17 cellular contexts compared by ENCODE assay signal in the genomic region with DNA sequence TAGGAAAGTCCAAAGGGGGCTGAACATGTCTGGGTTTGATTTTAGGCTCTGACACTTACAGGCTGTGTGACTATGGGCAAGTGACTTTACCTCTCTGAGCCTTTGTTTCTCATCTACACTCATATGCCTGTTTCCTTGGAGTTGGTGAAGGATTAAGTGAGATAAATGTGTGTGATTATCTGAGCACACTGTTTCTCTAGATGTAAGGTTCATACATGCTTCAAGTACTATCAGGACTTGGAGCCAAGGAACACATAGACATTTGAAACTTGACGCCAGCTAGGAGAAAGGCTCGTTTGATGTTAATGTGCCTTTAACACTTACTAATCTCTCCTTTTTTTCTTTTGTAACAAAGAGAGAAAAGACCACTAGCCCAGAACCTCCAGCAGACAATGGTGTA. TPM values are rescaled to one million over a fixed set of nuclear protein-coding genes. Genes with fewer than 3 reads are reported as not detected.
DNase-seq lines count a peak whose midpoint lies in the region; ATAC-seq, FAIRE-seq and TF ChIP-seq lines count a peak whose summit lies in the region.
"Had no signal": no experiment of that assay in that cellular context is flagged by ENCODE, and none has a peak within 500 bp of the region (broad histone marks: within the 10 kb centered on the region; RNA-seq: fewer than 3 reads in every experiment).

No MANE protein-coding gene starts in this region.

- no peak overlapping the region for H4K8ac ChIP-seq in H1 (ENCODE audit: extremely low read depth, insufficient read depth, low read length)

- H3K9me3 ChIP-seq in A549 (no peaks in the 10 kb centered on the region), OCI-LY7 (ENCODE audit: low read length) (no peaks in the 10 kb centered on the region), H1 (ENCODE audit: insufficient read depth in 2 of 2, low read depth in 1 of 2, low read length in 1 of 2) (no peaks in the 10 kb centered on the region), left lung (no peaks in the 10 kb centered on the region)
- H3K9me3 ChIP-seq in BLaER1 treated with 17β-estradiol and CSF1 and Interleukin-3, amounts not matched to agents 10 nM and 100 nM (replicated peaks in 1 of 11): no peaks in the 10 kb centered on the region

- no peak overlapping the region; a peak in 1 of 22 replicates for H3K9ac ChIP-seq in BLaER1 treated with 17β-estradiol and CSF1 and Interleukin-3, amounts not matched to agents 10 nM and 100 nM
- H3K9ac ChIP-seq in H1 (replicated peaks in 1 of 4; ENCODE audit: extremely low read depth in 1 of 4, low read depth in 3 of 4, low read length in 3 of 4): no peak overlapping the region

- no peak for TF ChIP-seq CTCF in A549 (IDR thresholded peaks at IDR 0.05)
- no peak for TF ChIP-seq CTCF in OCI-LY7 (conservative IDR thresholded peaks at IDR 0.05; ENCODE audit: low read length)
- no peak for TF ChIP-seq CTCF in H1 (IDR thresholded peaks at IDR 0.05; ENCODE audit: control extremely low read depth in 1 of 3, insufficient read depth in 1 of 3, low read depth in 1 of 3, low read length in 3 of 3)
- TF ChIP-seq CTCF in left lung (IDR thresholded peaks at IDR 0.05): no peak

- no peaks in the 10 kb centered on the region; the same call in 1 of the 2 replicates for H3K79me1 ChIP-seq in H1 (ENCODE audit: low read depth, low read length)

- H2AFZ ChIP-seq in OCI-LY7 (ENCODE audit: low read length): no peak overlapping the region
- H2AFZ ChIP-seq in H1 (ENCODE audit: low read length): no peak overlapping the region

- H3K27me3 ChIP-seq in BLaER1 treated with 17β-estradiol and CSF1 and Interleukin-3, amounts not matched to agents 10 nM and 100 nM: no peaks in the 10 kb centered on the region
- peaks cover 5 to 18% (median 14%) of the 10 kb centered on the region in 4 experiments for H3K27me3 ChIP-seq in H1 (replicated peaks in 1 of 4; ENCODE audit: control insufficient read depth in 3 of 4, extremely low read depth in 1 of 4, insufficient read depth in 3 of 4, low read length in 3 of 4)
- H3K27me3 ChIP-seq in left lung: no peaks in the 10 kb centered on the region

- no peaks in the 10 kb centered on the region for H3K36me3 Mint-ChIP-seq in immature natural killer cell
- H3K36me3 Mint-ChIP-seq: CD14-positive monocyte had no signal

- no peak overlapping the region for H3K4ac ChIP-seq in H1 (replicated peaks; ENCODE audit: insufficient read length, low read depth, low read length)

- no peaks in the 10 kb centered on the region for H3K9me3 Mint-ChIP-seq in immature natural killer cell
- H3K9me3 Mint-ChIP-seq: CD14-positive monocyte, H9 had no signal

- FAIRE-seq in A549 (lab: Jason Lieb, UNC) (no peak), H1 (lab: Jason Lieb, UNC) (no peak)

- H3K4me1 ChIP-seq in A549 (no peaks in the 10 kb centered on the region; the same call in 2 of the 3 replicates), OCI-LY7 (ENCODE audit: insufficient read depth, low read length, poor library complexity, severe bottlenecking) (peaks cover 19% of the 10 kb centered on the region), H1 (replicated peaks in 1 of 4; ENCODE audit: control insufficient read depth in 3 of 4, insufficient read depth in 4 of 4, low read length in 3 of 4) (peaks cover 7 to 17% (median 10%) of the 10 kb centered on the region in 4 experiments), left lung (no peaks in the 10 kb centered on the region)
- peaks cover 40 to 83% (median 69%) of the 10 kb centered on the region in 10 experiments for H3K4me1 ChIP-seq in BLaER1 treated with 17β-estradiol and CSF1 and Interleukin-3, amounts not matched to agents 10 nM and 100 nM

- H3K79me2 ChIP-seq in OCI-LY7 (ENCODE audit: insufficient read depth, low read depth, low read length): no peaks in the 10 kb centered on the region
- H3K79me2 ChIP-seq in H1 (ENCODE audit: control insufficient read depth in 1 of 2, insufficient read depth in 2 of 2, low read length in 2 of 2): no peaks in the 10 kb centered on the region

- H2BK12ac ChIP-seq in H1 (ENCODE audit: low read depth, low read length): peak overlapping the region; percentile 22; the same call in 1 of the 2 replicates

- peak overlapping the region; percentile 66; the same call in 1 of the 2 replicates for H3K18ac ChIP-seq in H1 (ENCODE audit: extremely low read depth, low read length)

- H2BK5ac ChIP-seq in H1 (ENCODE audit: low read depth, low read length): peak overlapping the region; percentile 28; the same call in 1 of the 2 replicates

- H3K56ac ChIP-seq in H1 (replicated peaks; ENCODE audit: insufficient read length, low read depth, low read length): no peak overlapping the region

- TSS peak; percentile 60 for BruUV-seq in OCI-LY7 (replicated peaks; lab: Mats Ljungman, UMichigan)

- no peak overlapping the region for H3K14ac ChIP-seq in H1 (ENCODE audit: insufficient read length)

- intact Hi-C loops in OCI-LY7 (cut with micrococcal nuclease; ENCODE audit: unreplicated experiment): no loop called here
- intact Hi-C loops in left lung (cut with DNase I): no loop called here

- H3K4me3 Mint-ChIP-seq in immature natural killer cell: no peak overlapping the region
- H3K4me3 Mint-ChIP-seq: CD14-positive monocyte, H9 had no signal

- TF ChIP-seq EP300 in A549 (IDR thresholded peaks at IDR 0.05): no peak
- TF ChIP-seq EP300 in H1 (IDR thresholded peaks at IDR 0.05; ENCODE audit: borderline replicate concordance in 1 of 2, low read depth in 2 of 2, low read length in 2 of 2): no peak

- TF ChIP-seq POLR2A in A549 (IDR thresholded peaks at IDR 0.05; ENCODE audit: low read length) (no peak), H1 (IDR thresholded peaks at IDR 0.05; ENCODE audit: control extremely low read depth in 1 of 2, low read depth in 2 of 2, low read length in 2 of 2) (no peak)

- peaks cover 2 to 9% (median 3%) of the 10 kb centered on the region in 3 donors for H3K27me3 Mint-ChIP-seq in immature natural killer cell (ENCODE audit: low read depth in 3 of 3)

- H3K23me2 ChIP-seq in H1 (ENCODE audit: low read depth, low read length): peaks cover 5% of the 10 kb centered on the region; the same call in 1 of the 2 replicates

- WGBS in A549 (ENCODE audit: missing lambda C conversion rate): 53% methylated on average over 2 of the region's 2 CpGs
- WGBS in H1 (ENCODE audit: extremely low coverage in 1 of 2, insufficient coverage in 1 of 2, insufficient read length in 1 of 2, insufficient replicate concordance in 2 of 2, low coverage in 1 of 2, low lambda C conversion rate in 2 of 2, missing lambda C conversion rate in 1 of 2), 2 experiments: 40% methylated on average over 2 of the region's 2 CpGs; no CpG with 5 or more reads in 1 of the 2 experiments

- H3K9me2 ChIP-seq in OCI-LY7 (ENCODE audit: insufficient read depth, low read length): no peaks in the 10 kb centered on the region

- H3K4me1 Mint-ChIP-seq in immature natural killer cell: peaks cover 44% of the 10 kb centered on the region in 2 donors

- POLR2A ChIA-PET in A549 (lab: Yijun Ruan, JAX) (interaction anchor here (0.6 kb wide), 1 partner anchor 26 kb away, joined by 3 read pairs; no protein-coding TSS in a partner anchor), OCI-LY7 (lab: Charles Lee) (interaction anchor here (0.8 to 1.2 kb wide), 2 partner anchors 16 to 17 kb away, joined by 3 read pairs; no protein-coding TSS in a partner anchor), H1 (lab: Charles Lee; ENCODE audit: partially characterized antibody) (interaction anchor here (0.9 to 1.7 kb wide), 3 partner anchors 8 to 31 kb away, joined by 3 to 4 read pairs (median 3); no protein-coding TSS in a partner anchor)

- no peak overlapping the region for H2BK120ac ChIP-seq in H1 (replicated peaks; ENCODE audit: low read depth, low read length)

- H3K23ac ChIP-seq in H1 (ENCODE audit: insufficient read length): no peak overlapping the region

- H4K91ac ChIP-seq in H1 (replicated peaks; ENCODE audit: insufficient read length, low read length): peak overlapping the region; percentile 2

- peak overlapping the region; percentile 74 for H2BK20ac ChIP-seq in H1 (ENCODE audit: low read length)

- H3K36me3 ChIP-seq in BLaER1 treated with 17β-estradiol and CSF1 and Interleukin-3, amounts not matched to agents 10 nM and 100 nM: no peaks in the 10 kb centered on the region
- no peaks in the 10 kb centered on the region for H3K36me3 ChIP-seq in OCI-LY7 (ENCODE audit: insufficient read depth, low read length)
- H3K36me3 ChIP-seq in H1 (ENCODE audit: control insufficient read depth in 2 of 4, insufficient read depth in 4 of 4, low read length in 3 of 4): no peaks in the 10 kb centered on the region
- no peaks in the 10 kb centered on the region for H3K36me3 ChIP-seq in left lung

- no peak overlapping the region for H2BK15ac ChIP-seq in H1 (ENCODE audit: low read length)

- no peak overlapping the region for H3K27ac ChIP-seq in A549
- peak overlapping the region in 8 of 11 experiments; percentile 10 to 92 (median 78); a peak in 11 of 22 replicates for H3K27ac ChIP-seq in BLaER1 treated with 17β-estradiol and CSF1 and Interleukin-3, amounts not matched to agents 10 nM and 100 nM
- H3K27ac ChIP-seq in OCI-LY7 (ENCODE audit: low read depth, low read length, poor library complexity, severe bottlenecking): no peak overlapping the region
- no peak overlapping the region for H3K27ac ChIP-seq in H1 (ENCODE audit: low read depth, low read length)
- no peak overlapping the region for H3K27ac ChIP-seq in left lung

- no peak overlapping the region for H4K5ac ChIP-seq in H1 (ENCODE audit: insufficient read length, low read depth, low read length)

- no peak for DNase-seq in A549 (ENCODE audit: low read depth in 1 of 2, low spot score in 1 of 2)
- DNase-seq in OCI-LY7 (ENCODE audit: low spot score): no peak
- no peak for DNase-seq in H1 (ENCODE audit: low read depth in 1 of 2, low spot score in 2 of 2)
- no peak for DNase-seq in immature natural killer cell
- no peak for DNase-seq in left lung
- DNase-seq in HK-2 (ENCODE audit: unreplicated experiment): no peak
- DNase-seq: ACHN, DMS79 treated with DMSO at 0.1 percent for 48 hours, H9, NCI-H1417, NCI-H2029, NCI-H510A treated with DMSO at 0.1 percent for 48 hours, NCI-H774 had no signal

- H3K4me2 ChIP-seq in A549: no peak overlapping the region
- peak overlapping the region in 5 of 11 experiments; percentile 5 to 79 (median 28); a peak in 5 of 22 replicates for H3K4me2 ChIP-seq in BLaER1 treated with 17β-estradiol and CSF1 and Interleukin-3, amounts not matched to agents 10 nM and 100 nM
- no peak overlapping the region for H3K4me2 ChIP-seq in OCI-LY7 (ENCODE audit: low read length)
- peak overlapping the region; percentile 24 to 40; a peak in 3 of 4 replicates for H3K4me2 ChIP-seq in H1 (ENCODE audit: insufficient read depth in 1 of 2, low read depth in 2 of 2, low read length in 2 of 2)

- peak overlapping the region; percentile 57 for H2AK5ac ChIP-seq in H1 (ENCODE audit: low read depth, low read length)

- H3K4me3 ChIP-seq in A549: no peak overlapping the region
- no peak overlapping the region for H3K4me3 ChIP-seq in BLaER1 treated with 17β-estradiol and CSF1 and Interleukin-3, amounts not matched to agents 10 nM and 100 nM
- H3K4me3 ChIP-seq in OCI-LY7 (ENCODE audit: low read depth, low read length, poor library complexity, severe bottlenecking): no peak overlapping the region
- H3K4me3 ChIP-seq in H1 (ENCODE audit: extremely low read depth in 1 of 4, insufficient read depth in 2 of 4, low read depth in 3 of 4, low read length in 4 of 4): no peak overlapping the region; a peak in 1 of 8 replicates
- no peak overlapping the region for H3K4me3 ChIP-seq in left lung

- peak overlapping the region in 2 of 6 donors; percentile 12 to 20 for H3K27ac Mint-ChIP-seq in immature natural killer cell
- H3K27ac Mint-ChIP-seq: CD14-positive monocyte had no signal

- CTCF ChIA-PET in A549 (lab: Yijun Ruan, JAX): no interaction called here
- CTCF ChIA-PET in OCI-LY7 (lab: Charles Lee; ENCODE audit: unreplicated experiment): no interaction called here
- CTCF ChIA-PET in H1 (lab: Charles Lee; ENCODE audit: partially characterized antibody): interaction anchor here (1.0 kb wide), 1 partner anchor 25 kb away, joined by 5 read pairs; no protein-coding TSS in a partner anchor

- TF ChIP-seq RAD21 in A549 (conservative IDR thresholded peaks at IDR 0.05 in 1 of 2, IDR thresholded peaks at IDR 0.05 in 1 of 2) (no peak), H1 (IDR thresholded peaks at IDR 0.05 in 1 of 2, conservative IDR thresholded peaks at IDR 0.05 in 1 of 2; ENCODE audit: low read depth in 2 of 2, low read length in 2 of 2) (no peak)

- no peaks in the 10 kb centered on the region for H4K20me1 ChIP-seq in BLaER1 treated with 17β-estradiol and CSF1 and Interleukin-3, amounts not matched to agents 10 nM and 100 nM
- H4K20me1 ChIP-seq in OCI-LY7 (ENCODE audit: insufficient read depth, low read length) (no peaks in the 10 kb centered on the region), H1 (replicated peaks in 1 of 2; ENCODE audit: control insufficient read depth in 1 of 2, insufficient read depth in 2 of 2, low read length in 2 of 2) (no peaks in the 10 kb centered on the region)

- ATAC-seq in A549: no peak
- no peak for ATAC-seq in left lung

RNA-seq across cellular contexts. Expression of a gene that starts 9.7 kb away (rescaled TPM):
- not detected in 2 replicates for polyA plus RNA-seq in A549 (2011; rRNA removed)
- polyA plus RNA-seq in A549 (2012; cell fraction: cytosol; rRNA removed): not detected in 2 replicates
- polyA plus RNA-seq in A549 (2012; cell fraction: nucleus; rRNA removed): not detected in 2 replicates
- polyA plus RNA-seq in A549 (2017; fragmentation: RNase III; extraction: RNeasy Plus Mini Kit Qiagen cat#74134 plus additional on column Dnase treatment): not detected in 3 replicates
- polyA minus RNA-seq in A549 (2011; rRNA and poly(A)+ RNA removed): not detected in 2 replicates
- total RNA-seq in OCI-LY7 (2014; rRNA removed; shearing (Covaris generic)): 0.21 and 0.35 TPM in 2 replicates
- total RNA-seq in OCI-LY7 (2022): 0.61 TPM in 1 of 2 replicates, not detected in the other
- total RNA-seq in H1 (2021; fragmentation: NEBNext Ultra II Directional; extraction: Animal tissue kit (Norgen Biotek cat#: 25700)): 1.7 and 4.2 TPM in 2 replicates
- 6.0 and 7.2 TPM in 2 replicates for polyA plus RNA-seq in H1 (2011; rRNA removed)
- polyA plus RNA-seq in H1 (2011; cell fraction: cytosol; rRNA removed): 7.5 TPM
- 5.0 TPM for polyA plus RNA-seq in H1 (2011; cell fraction: nucleus; rRNA removed)
- 2.7 to 5.7 TPM (median 5.2 TPM) in 4 replicates for polyA plus RNA-seq in H1 (2012, experiment 1 of 2)
- polyA plus RNA-seq in H1 (2012, experiment 2 of 2): 3.9 TPM
- 7.7 TPM for polyA plus RNA-seq in H1 (2013, experiment 1 of 2)
- polyA plus RNA-seq in H1 (2013, experiment 2 of 2): 7.4 TPM
- 1.7 and 4.1 TPM in 2 replicates for polyA minus RNA-seq in H1 (2011; rRNA and poly(A)+ RNA removed)
- 2.9 TPM for polyA minus RNA-seq in H1 (2011; cell fraction: cytosol; rRNA and poly(A)+ RNA removed)
- 1.3 TPM for polyA minus RNA-seq in H1 (2011; cell fraction: nucleus; rRNA and poly(A)+ RNA removed)
- not detected for polyA plus RNA-seq in immature natural killer cell
- total RNA-seq in left lung: 1 to 10 TPM; 1.0 to 1.3 TPM
- total RNA-seq: M059J; T-helper 1 cell treated with Interleukin-12 subunit alpha and Interleukin-12 subunit beta and Interleukin-4 antibody, amounts not matched to agents 30 ng/mL and 1 ng/mL, for 36 hours had no signal

RNA-seq across cellular contexts. Expression of a gene that starts 13.6 kb away (rescaled TPM):
- polyA plus RNA-seq in A549 (2011; rRNA removed) (not detected in 2 replicates), A549 (2017; fragmentation: RNase III; extraction: RNeasy Plus Mini Kit Qiagen cat#74134 plus additional on column Dnase treatment) (not detected in 3 replicates), H1 (2011; rRNA removed) (2.2 and 3.1 TPM in 2 replicates), immature natural killer cell (under 1 TPM in 2 of 3 donors, not detected in 1; 0.46 to 0.95 TPM)
- polyA plus RNA-seq in A549 (2012; cell fraction: cytosol; rRNA removed): not detected in 2 replicates
- not detected in 2 replicates for polyA plus RNA-seq in A549 (2012; cell fraction: nucleus; rRNA removed)
- not detected in 2 replicates for polyA minus RNA-seq in A549 (2011; rRNA and poly(A)+ RNA removed)
- 3.2 TPM in 1 of 2 replicates, not detected in the other for total RNA-seq in OCI-LY7 (2014; rRNA removed; shearing (Covaris generic))
- total RNA-seq in OCI-LY7 (2022) (1.3 TPM in 1 of 2 replicates, not detected in the other), left lung (not detected)
- total RNA-seq in H1 (2021; fragmentation: NEBNext Ultra II Directional; extraction: Animal tissue kit (Norgen Biotek cat#: 25700)): 0.67 and 1.5 TPM in 2 replicates
- polyA plus RNA-seq in H1 (2011; cell fraction: cytosol; rRNA removed): 2.0 TPM
- polyA plus RNA-seq in H1 (2011; cell fraction: nucleus; rRNA removed): 1.4 TPM
- polyA plus RNA-seq in H1 (2012, experiment 1 of 2): 0.84 to 2.4 TPM (median 1.9 TPM) in 4 replicates
- polyA plus RNA-seq in H1 (2012, experiment 2 of 2): 1.5 TPM
- 1.7 TPM for polyA plus RNA-seq in H1 (2013, experiment 1 of 2)
- 2.0 TPM for polyA plus RNA-seq in H1 (2013, experiment 2 of 2)
- polyA minus RNA-seq in H1 (2011; rRNA and poly(A)+ RNA removed): 0.56 and 0.69 TPM in 2 replicates
- polyA minus RNA-seq in H1 (2011; cell fraction: cytosol; rRNA and poly(A)+ RNA removed): not detected
- polyA minus RNA-seq in H1 (2011; cell fraction: nucleus; rRNA and poly(A)+ RNA removed): not detected
- total RNA-seq: M059J had no signal
- polyA plus RNA-seq: CD14-positive monocyte had no signal

RNA-seq across cellular contexts. Expression of a gene that starts 18.2 kb away (rescaled TPM):
- polyA plus RNA-seq in A549 (2011; rRNA removed) (10.5 and 13.6 TPM in 2 replicates), A549 (2017; fragmentation: RNase III; extraction: RNeasy Plus Mini Kit Qiagen cat#74134 plus additional on column Dnase treatment) (6.9 to 10.3 TPM (median 7.0 TPM) in 3 replicates), H1 (2011; rRNA removed) (143 and 162 TPM in 2 replicates), immature natural killer cell (100 to 1,000 TPM; 352 to 519 (median 512) TPM)
- 19.0 and 24.9 TPM in 2 replicates for polyA plus RNA-seq in A549 (2012; cell fraction: cytosol; rRNA removed)
- 15.5 and 24.9 TPM in 2 replicates for polyA plus RNA-seq in A549 (2012; cell fraction: nucleus; rRNA removed)
- polyA minus RNA-seq in A549 (2011; rRNA and poly(A)+ RNA removed): 9.5 and 10.9 TPM in 2 replicates
- total RNA-seq in OCI-LY7 (2014; rRNA removed; shearing (Covaris generic)): 19.1 and 19.9 TPM in 2 replicates
- total RNA-seq in OCI-LY7 (2022) (12.5 and 14.4 TPM in 2 replicates), left lung (10 to 100 TPM; 51.4 to 69.0 TPM)
- total RNA-seq in H1 (2021; fragmentation: NEBNext Ultra II Directional; extraction: Animal tissue kit (Norgen Biotek cat#: 25700)): 58.8 and 62.1 TPM in 2 replicates
- polyA plus RNA-seq in H1 (2011; cell fraction: cytosol; rRNA removed): 134 TPM
- 139 TPM for polyA plus RNA-seq in H1 (2011; cell fraction: nucleus; rRNA removed)
- polyA plus RNA-seq in H1 (2012, experiment 1 of 2): 52.5 to 56.1 TPM (median 54.1 TPM) in 4 replicates
- 69.0 TPM for polyA plus RNA-seq in H1 (2012, experiment 2 of 2)
- polyA plus RNA-seq in H1 (2013, experiment 1 of 2): 93.0 TPM
- 95.7 TPM for polyA plus RNA-seq in H1 (2013, experiment 2 of 2)
- 80.0 and 85.9 TPM in 2 replicates for polyA minus RNA-seq in H1 (2011; rRNA and poly(A)+ RNA removed)
- 59.8 TPM for polyA minus RNA-seq in H1 (2011; cell fraction: cytosol; rRNA and poly(A)+ RNA removed)
- 63.8 TPM for polyA minus RNA-seq in H1 (2011; cell fraction: nucleus; rRNA and poly(A)+ RNA removed)

RNA-seq across cellular contexts. Expression of a gene that starts 49.3 kb away (rescaled TPM):
- polyA plus RNA-seq in A549 (2011; rRNA removed) (2.2 and 3.1 TPM in 2 replicates), A549 (2017; fragmentation: RNase III; extraction: RNeasy Plus Mini Kit Qiagen cat#74134 plus additional on column Dnase treatment) (1.1 to 2.2 TPM (median 1.5 TPM) in 3 replicates), H1 (2011; rRNA removed) (27.6 and 38.3 TPM in 2 replicates), immature natural killer cell (1 to 10 TPM in 1 of 3 donors, not detected in 2; 2.2 TPM)
- polyA plus RNA-seq in A549 (2012; cell fraction: cytosol; rRNA removed): 0.36 and 0.48 TPM in 2 replicates
- 2.7 and 4.2 TPM in 2 replicates for polyA plus RNA-seq in A549 (2012; cell fraction: nucleus; rRNA removed)
- polyA minus RNA-seq in A549 (2011; rRNA and poly(A)+ RNA removed): 3.3 and 5.2 TPM in 2 replicates
- total RNA-seq in OCI-LY7 (2014; rRNA removed; shearing (Covaris generic)): 8.7 and 11.8 TPM in 2 replicates
- total RNA-seq in OCI-LY7 (2022) (4.1 and 5.2 TPM in 2 replicates), left lung (10 to 100 TPM in 1 of 2 donors, 1 to 10 TPM in 1; 1.7 to 11.2 TPM)
- 33.8 and 36.0 TPM in 2 replicates for total RNA-seq in H1 (2021; fragmentation: NEBNext Ultra II Directional; extraction: Animal tissue kit (Norgen Biotek cat#: 25700))
- 55.4 TPM for polyA plus RNA-seq in H1 (2011; cell fraction: cytosol; rRNA removed)
- polyA plus RNA-seq in H1 (2011; cell fraction: nucleus; rRNA removed): 134 TPM
- 55.6 to 81.0 TPM (median 63.3 TPM) in 4 replicates for polyA plus RNA-seq in H1 (2012, experiment 1 of 2)
- 4.6 TPM for polyA plus RNA-seq in H1 (2012, experiment 2 of 2)
- polyA plus RNA-seq in H1 (2013, experiment 1 of 2): 44.4 TPM
- 37.1 TPM for polyA plus RNA-seq in H1 (2013, experiment 2 of 2)
- 75.5 and 135 TPM in 2 replicates for polyA minus RNA-seq in H1 (2011; rRNA and poly(A)+ RNA removed)
- polyA minus RNA-seq in H1 (2011; cell fraction: cytosol; rRNA and poly(A)+ RNA removed): 20.6 TPM
- 72.4 TPM for polyA minus RNA-seq in H1 (2011; cell fraction: nucleus; rRNA and poly(A)+ RNA removed)

Comparison
In these comparisons a context has a peak if more than half of its experiments do, and no peak if none do; other contexts are left out.
1. H3K27ac ChIP-seq: peak in BLaER1 treated with 17β-estradiol and CSF1 and Interleukin-3, amounts not matched to agents 10 nM and 100 nM (8 of 11); none in A549 (0 of 2), OCI-LY7 (single experiment), H1 (single experiment) and left lung (0 of 2).
2. H3K4me2 ChIP-seq: peak in H1 (2 of 2); none in A549 (single experiment) and OCI-LY7 (single experiment).